1 cellular context compared by ENCODE assay signal in genomic region chr16:53061701-53062159, GRCh38.
TF ChIP-seq lines count a peak whose summit lies in the region.

No MANE protein-coding gene starts in this region.

TF ChIP-seq in H1, 55 proteins besides CTCF, POLR2A, EP300 and RAD21 (continued from another document):
- TF ChIP-seq CBX5 (IDR thresholded peaks at IDR 0.05; ENCODE audit: low read depth, low read length) = no peak
- TF ChIP-seq RNF2 (IDR thresholded peaks at IDR 0.05; ENCODE audit: borderline replicate concordance, low read depth, low read length, missing control alignments, poor library complexity, severe bottlenecking) = no peak
- TF ChIP-seq ATF3 (IDR thresholded peaks at IDR 0.05; ENCODE audit: insufficient read depth, low read depth, low read length) = no peak
- TF ChIP-seq KDM5A (IDR thresholded peaks at IDR 0.05; ENCODE audit: low read length) = no peak
- TF ChIP-seq JUND (IDR thresholded peaks at IDR 0.05; ENCODE audit: low read length) = no peak
- no peak for TF ChIP-seq BCL11A (IDR thresholded peaks at IDR 0.05; ENCODE audit: low read depth in 2 of 2, low read length in 2 of 2)
- TF ChIP-seq SP1 (IDR thresholded peaks at IDR 0.05; ENCODE audit: low read depth, low read length) = no peak
- no peak for TF ChIP-seq PHF8 (conservative IDR thresholded peaks at IDR 0.05; ENCODE audit: low read depth, low read length)
- TF ChIP-seq FOSL1 (IDR thresholded peaks at IDR 0.05; ENCODE audit: insufficient read depth, low read depth, low read length) = no peak
- no peak for TF ChIP-seq GABPA (IDR thresholded peaks at IDR 0.05; ENCODE audit: borderline replicate concordance, insufficient read depth, low read length)
- TF ChIP-seq BACH1 (IDR thresholded peaks at IDR 0.05; ENCODE audit: low read length) = no peak
- no peak for TF ChIP-seq KDM1A (IDR thresholded peaks at IDR 0.05; ENCODE audit: borderline replicate concordance, low read length)
- TF ChIP-seq SIN3A (conservative IDR thresholded peaks at IDR 0.05 in 1 of 2, IDR thresholded peaks at IDR 0.05 in 1 of 2; ENCODE audit: low read depth in 1 of 2, low read length in 2 of 2) = no peak
